Comparison of ENCODE assay signal across 17 cellular contexts in the genomic region with DNA sequence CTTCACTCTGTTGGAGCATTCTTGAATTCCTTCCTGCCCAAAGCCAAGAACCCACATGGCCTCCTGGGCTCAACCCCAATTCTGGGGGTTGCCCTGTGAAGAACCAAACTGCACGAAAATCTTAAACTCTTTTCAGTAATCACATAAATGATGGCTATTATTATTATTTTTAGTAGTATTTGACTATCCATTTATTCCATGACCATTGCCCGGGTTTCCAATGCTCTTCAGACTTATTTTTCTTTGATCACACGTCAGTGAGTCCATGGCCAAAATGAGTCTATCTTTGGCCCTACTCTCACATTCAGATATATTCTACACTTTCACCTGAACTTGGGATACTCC.
"Had no signal": no experiment of that assay in that cellular context is flagged by ENCODE, and none has a peak within 500 bp of the region (broad histone marks: within the 10 kb centered on the region; RNA-seq: fewer than 3 reads in every experiment).

No MANE protein-coding gene starts in this region.

- DNase-seq: activated naive CD4-positive, alpha-beta T cell treated with Interleukin-2 at 50 U/mL for 16 hours; dermis blood vessel endothelial cell; effector memory CD8-positive, alpha-beta T cell; left ventricle myocardium inferior; stimulated activated CD4-positive, alpha-beta T cell treated with anti-CD3 and anti-CD28 coated beads, Interleukin-4, amount 100 ng/mL, for 4 hours; stimulated activated CD8-positive, alpha-beta memory T cell treated with anti-CD3 and anti-CD28 coated beads, Interleukin-4, amount 100 ng/mL, for 48 hours; T-cell; T-helper 9 cell; upper lobe of right lung had no signal

- H3K9me3 Mint-ChIP-seq: natural killer cell treated with Interleukin-12 subunit alpha and Interleukin-12 subunit beta and Interleukin-15 and Interleukin-18, amount 100 ng/mL, for 72 hours; stimulated activated naive CD8-positive, alpha-beta T cell treated with anti-CD3 and anti-CD28 coated beads, Interleukin-15, Interleukin-2, amounts not matched to agents 100 ng/mL and 50 ng/mL, for 24 hours; T-cell had no signal

- H3K9me3 ChIP-seq: left ventricle myocardium inferior, right atrium auricular region, suprapubic skin, upper lobe of right lung had no signal

- H3K4me1 ChIP-seq: left ventricle myocardium inferior, right atrium auricular region, suprapubic skin, upper lobe of right lung had no signal

- H3K4me3 ChIP-seq: left ventricle myocardium inferior, right atrium auricular region, suprapubic skin, upper lobe of right lung had no signal

- H3K27me3 Mint-ChIP-seq: progenitor cell of endocrine pancreas had no signal

- H3K27ac ChIP-seq: left ventricle myocardium inferior, right atrium auricular region, suprapubic skin, upper lobe of right lung had no signal

- H3K4me3 Mint-ChIP-seq: activated T-helper 17 cell treated with anti-CD3 and anti-CD28 coated beads, Interleukin-2, amount 50 U/mL, for 72 hours; effector memory CD8-positive, alpha-beta T cell; natural killer cell treated with Interleukin-12 subunit alpha and Interleukin-12 subunit beta and Interleukin-15 and Interleukin-18, amount 100 ng/mL, for 72 hours; stimulated activated naive CD8-positive, alpha-beta T cell treated with anti-CD3 and anti-CD28 coated beads, Interleukin-15, Interleukin-2, amounts not matched to agents 100 ng/mL and 50 ng/mL, for 24 hours; T-cell had no signal

- ATAC-seq: activated CD4-positive, CD25-positive, alpha-beta regulatory T cell treated with anti-CD3 and anti-CD28 coated beads, Interleukin-2, amount 50 U/mL, for 24 hours; effector memory CD8-positive, alpha-beta T cell; natural killer cell treated with Interleukin-12 subunit alpha and Interleukin-12 subunit beta and Interleukin-15 and Interleukin-18, amount 100 ng/mL, for 72 hours; T-cell; upper lobe of right lung had no signal

- H3K27ac Mint-ChIP-seq: activated T-helper 17 cell treated with anti-CD3 and anti-CD28 coated beads, Interleukin-2, amount 50 U/mL, for 72 hours; effector memory CD8-positive, alpha-beta T cell; natural killer cell treated with Interleukin-12 subunit alpha and Interleukin-12 subunit beta and Interleukin-15 and Interleukin-18, amount 100 ng/mL, for 72 hours; progenitor cell of endocrine pancreas; stimulated activated naive CD8-positive, alpha-beta T cell treated with anti-CD3 and anti-CD28 coated beads, Interleukin-15, Interleukin-2, amounts not matched to agents 100 ng/mL and 50 ng/mL, for 24 hours; T-cell had no signal

- FAIRE-seq: astrocyte had no signal

- H3K36me3 Mint-ChIP-seq: natural killer cell treated with Interleukin-12 subunit alpha and Interleukin-12 subunit beta and Interleukin-15 and Interleukin-18, amount 100 ng/mL, for 72 hours; T-cell had no signal

- H3K4me1 Mint-ChIP-seq: T-cell had no signal

- H3K27me3 ChIP-seq: right atrium auricular region, suprapubic skin, upper lobe of right lung had no signal

- H3K36me3 ChIP-seq: right atrium auricular region, suprapubic skin, upper lobe of right lung had no signal
